8 cellular contexts compared by ENCODE assay signal in the genomic region with DNA sequence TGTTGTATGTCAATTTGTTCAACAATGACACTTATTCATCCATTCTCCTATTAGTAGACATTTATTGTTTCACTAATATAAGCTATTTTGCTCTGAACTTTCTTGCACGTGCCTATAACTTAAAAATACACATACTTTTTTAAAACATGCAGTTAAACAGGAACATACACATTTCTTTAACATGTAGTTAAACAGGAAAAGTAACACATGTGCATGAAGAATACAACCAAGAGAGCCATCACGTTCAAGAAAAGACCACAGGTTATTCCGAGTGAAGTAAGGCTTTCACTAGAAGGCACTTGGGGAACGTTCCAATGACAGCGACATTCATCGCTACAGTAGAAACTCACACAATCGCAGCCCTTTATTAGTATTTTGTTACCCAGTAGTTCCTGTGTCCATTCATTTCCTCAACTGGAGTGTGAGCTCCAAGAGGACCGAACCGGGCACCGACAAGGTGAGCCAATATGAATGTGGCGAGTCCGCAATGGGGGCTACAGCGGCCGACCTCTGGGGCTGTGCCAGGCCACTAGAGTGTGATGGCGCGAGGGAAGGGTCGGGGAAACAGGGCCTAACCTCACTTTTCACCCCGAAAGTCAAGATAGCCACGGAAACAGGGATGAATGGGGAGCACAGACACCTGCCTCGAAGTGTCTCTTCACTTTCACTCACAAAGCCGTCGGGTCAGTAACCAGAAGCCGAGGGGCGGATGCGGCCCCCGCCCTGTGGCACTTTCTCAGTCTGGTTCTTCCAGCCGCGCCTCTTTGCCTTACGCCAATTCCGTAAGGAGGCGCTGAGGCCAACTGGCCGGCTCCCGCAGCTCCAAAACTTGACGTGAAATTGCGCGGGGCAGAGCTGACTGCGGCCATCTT. TPM values are rescaled to one million over a fixed set of nuclear protein-coding genes. Genes with fewer than 3 reads are reported as not detected.
DNase-seq lines count a peak whose midpoint lies in the region; ATAC-seq and TF ChIP-seq lines count a peak whose summit lies in the region.

No MANE protein-coding gene starts in this region.

- peaks cover 41% of the 10 kb centered on the region for H3K4me1 Mint-ChIP-seq in dendritic cell treated with granulocyte-macrophage colony-stimulating factor and Interleukin-4, amounts not matched to agents 40 ng/mL and 50 ng/mL, for 4 days (ENCODE audit: low read depth)

- H3K36me3 Mint-ChIP-seq in dendritic cell treated with granulocyte-macrophage colony-stimulating factor and Interleukin-4, amounts not matched to agents 40 ng/mL and 50 ng/mL, for 4 days (ENCODE audit: low read depth): peaks cover 20% of the 10 kb centered on the region

- H3K27ac ChIP-seq in C4-2B (peak overlapping the region; percentile 94), right lobe of liver (peak overlapping the region; percentile 87 to 95 (median 95))

- under 1% methylated on average over 24 of the region's 37 CpGs for WGBS in right lobe of liver (ENCODE audit: insufficient coverage, low coverage, low lambda C conversion rate, missing lambda C conversion rate)

- TF ChIP-seq CTCF in C4-2B (conservative IDR thresholded peaks at IDR 0.05) (no peak), right lobe of liver (IDR thresholded peaks at IDR 0.05) (no peak)

- ATAC-seq in GM19351 (IDR thresholded peaks at IDR 0.05; ENCODE audit: unreplicated experiment) (peak; percentile 42), HG03460 (IDR thresholded peaks at IDR 0.05; ENCODE audit: unreplicated experiment) (peak; percentile 51), right lobe of liver (peak; percentile 66 to 72 (median 70))

- H3K27me3 ChIP-seq in right lobe of liver: no peaks in the 10 kb centered on the region

- no peaks in the 10 kb centered on the region for H3K36me3 ChIP-seq in right lobe of liver

- intact Hi-C loops in dendritic cell treated with granulocyte-macrophage colony-stimulating factor and Interleukin-4, amounts not matched to agents 40 ng/mL and 50 ng/mL, for 4 days (cut with micrococcal nuclease): loop anchor here (1.0 to 10.0 kb wide), 3 partner anchors 71 to 106 kb away; no protein-coding TSS in a partner anchor
- intact Hi-C loops in right lobe of liver (cut with DNase I): no loop called here

- H3K9me3 ChIP-seq in right lobe of liver: no peaks in the 10 kb centered on the region

- H3K9me3 Mint-ChIP-seq in dendritic cell treated with granulocyte-macrophage colony-stimulating factor and Interleukin-4, amounts not matched to agents 40 ng/mL and 50 ng/mL, for 4 days: no peaks in the 10 kb centered on the region

- DNase-seq in NCI-H524 (lab: John Stamatoyannopoulos, UW): peak; percentile 90 to 91
- DNase-seq in activated CD4-positive, alpha-beta T cell treated with anti-CD3 and anti-CD28 coated beads for 4 hours: peak; percentile 81 to 85
- peak; percentile 84 to 89 (median 85) for DNase-seq in right lobe of liver
- DNase-seq in stimulated activated CD4-positive, alpha-beta T cell treated with anti-CD3 and anti-CD28 coated beads, Interleukin-4, amount 100 ng/mL, for 4 hours: peak; percentile 72 to 82

- peak overlapping the region; percentile 86 for H3K27ac Mint-ChIP-seq in dendritic cell treated with granulocyte-macrophage colony-stimulating factor and Interleukin-4, amounts not matched to agents 40 ng/mL and 50 ng/mL, for 4 days

- peaks cover 0 to 7% (median 3%) of the 10 kb centered on the region in 4 donors for H3K4me1 ChIP-seq in right lobe of liver

- no peaks in the 10 kb centered on the region for H3K27me3 Mint-ChIP-seq in dendritic cell treated with granulocyte-macrophage colony-stimulating factor and Interleukin-4, amounts not matched to agents 40 ng/mL and 50 ng/mL, for 4 days

- TF ChIP-seq POLR2A in right lobe of liver (IDR thresholded peaks at IDR 0.05): no peak

- H3K4me3 ChIP-seq in right lobe of liver: peak overlapping the region; percentile 62 to 93 (median 81)

- H3K4me3 Mint-ChIP-seq in dendritic cell treated with granulocyte-macrophage colony-stimulating factor and Interleukin-4, amounts not matched to agents 40 ng/mL and 50 ng/mL, for 4 days: peak overlapping the region; percentile 98

RNA-seq across cellular contexts. Expression of gene SEPTIN7, which starts 0.8 kb away (rescaled TPM):
- total RNA-seq in right lobe of liver: 10 to 100 TPM; 35.2 to 67.7 (median 56.5) TPM

Comparison
In these comparisons a context has a peak if more than half of its experiments do, and no peak if none do; other contexts are left out.
1. Peak in every context shown above with its lines: DNase-seq, ATAC-seq, H3K4me3 ChIP-seq and H3K27ac ChIP-seq.